Comparison of ENCODE assay signal across 1 cellular context in the genomic region with DNA sequence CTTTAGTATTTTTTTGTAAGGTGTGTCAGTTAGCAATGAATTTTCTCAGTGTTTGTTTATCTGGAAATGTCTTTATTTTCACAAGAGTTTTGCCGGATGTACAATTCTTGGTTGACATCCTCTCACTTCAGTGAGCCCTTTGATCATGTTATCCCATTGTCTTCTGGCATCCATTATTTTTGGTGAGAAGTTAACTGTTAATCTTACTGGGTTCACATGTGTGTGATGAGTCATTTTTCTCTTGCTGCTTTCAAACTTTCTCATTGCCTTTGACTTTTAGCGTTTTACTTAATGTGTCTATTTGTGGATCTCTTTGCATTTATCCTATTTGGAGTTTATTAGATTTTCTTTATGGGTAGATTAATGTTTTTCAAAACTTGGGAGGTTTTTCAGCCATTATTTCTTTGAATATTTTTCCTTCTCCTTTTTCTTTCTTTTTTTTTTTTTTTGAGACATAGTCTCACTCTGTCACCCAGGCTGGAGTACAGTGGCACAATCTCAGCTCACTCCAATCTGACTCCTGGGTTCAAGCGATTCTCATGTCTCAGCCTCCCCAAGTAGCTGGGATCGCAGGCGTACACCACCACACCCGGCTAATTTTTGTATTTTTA.
TF ChIP-seq lines count a peak whose summit lies in the region.

No MANE protein-coding gene starts in this region.

TF ChIP-seq in K562, 482 proteins besides CTCF, POLR2A, EP300 and RAD21 (continued from another document and continues in another):
- no peak for TF ChIP-seq CBX8 (IDR thresholded peaks at IDR 0.05; ENCODE audit: borderline replicate concordance, extremely low read depth, low read depth, low read length, poor library complexity, severe bottlenecking)
- no peak for TF ChIP-seq TFAM (CRISPR knock-in tag; conservative IDR thresholded peaks at IDR 0.05)
- no peak for TF ChIP-seq SREBF2 (CRISPR knock-in tag; IDR thresholded peaks at IDR 0.05)
- no peak for TF ChIP-seq ESRRA (IDR thresholded peaks at IDR 0.05; ENCODE audit: borderline replicate concordance, low read depth)
- TF ChIP-seq PCBP1 (IDR thresholded peaks at IDR 0.05; ENCODE audit: low read depth, low read length, poor library complexity, severe bottlenecking): no peak
- TF ChIP-seq HOXB6 (CRISPR knock-in tag; IDR thresholded peaks at IDR 0.05; ENCODE audit: borderline replicate concordance): no peak
- no peak for TF ChIP-seq SRF (CRISPR knock-in tag; IDR thresholded peaks at IDR 0.05)
- TF ChIP-seq, protein P1, sequence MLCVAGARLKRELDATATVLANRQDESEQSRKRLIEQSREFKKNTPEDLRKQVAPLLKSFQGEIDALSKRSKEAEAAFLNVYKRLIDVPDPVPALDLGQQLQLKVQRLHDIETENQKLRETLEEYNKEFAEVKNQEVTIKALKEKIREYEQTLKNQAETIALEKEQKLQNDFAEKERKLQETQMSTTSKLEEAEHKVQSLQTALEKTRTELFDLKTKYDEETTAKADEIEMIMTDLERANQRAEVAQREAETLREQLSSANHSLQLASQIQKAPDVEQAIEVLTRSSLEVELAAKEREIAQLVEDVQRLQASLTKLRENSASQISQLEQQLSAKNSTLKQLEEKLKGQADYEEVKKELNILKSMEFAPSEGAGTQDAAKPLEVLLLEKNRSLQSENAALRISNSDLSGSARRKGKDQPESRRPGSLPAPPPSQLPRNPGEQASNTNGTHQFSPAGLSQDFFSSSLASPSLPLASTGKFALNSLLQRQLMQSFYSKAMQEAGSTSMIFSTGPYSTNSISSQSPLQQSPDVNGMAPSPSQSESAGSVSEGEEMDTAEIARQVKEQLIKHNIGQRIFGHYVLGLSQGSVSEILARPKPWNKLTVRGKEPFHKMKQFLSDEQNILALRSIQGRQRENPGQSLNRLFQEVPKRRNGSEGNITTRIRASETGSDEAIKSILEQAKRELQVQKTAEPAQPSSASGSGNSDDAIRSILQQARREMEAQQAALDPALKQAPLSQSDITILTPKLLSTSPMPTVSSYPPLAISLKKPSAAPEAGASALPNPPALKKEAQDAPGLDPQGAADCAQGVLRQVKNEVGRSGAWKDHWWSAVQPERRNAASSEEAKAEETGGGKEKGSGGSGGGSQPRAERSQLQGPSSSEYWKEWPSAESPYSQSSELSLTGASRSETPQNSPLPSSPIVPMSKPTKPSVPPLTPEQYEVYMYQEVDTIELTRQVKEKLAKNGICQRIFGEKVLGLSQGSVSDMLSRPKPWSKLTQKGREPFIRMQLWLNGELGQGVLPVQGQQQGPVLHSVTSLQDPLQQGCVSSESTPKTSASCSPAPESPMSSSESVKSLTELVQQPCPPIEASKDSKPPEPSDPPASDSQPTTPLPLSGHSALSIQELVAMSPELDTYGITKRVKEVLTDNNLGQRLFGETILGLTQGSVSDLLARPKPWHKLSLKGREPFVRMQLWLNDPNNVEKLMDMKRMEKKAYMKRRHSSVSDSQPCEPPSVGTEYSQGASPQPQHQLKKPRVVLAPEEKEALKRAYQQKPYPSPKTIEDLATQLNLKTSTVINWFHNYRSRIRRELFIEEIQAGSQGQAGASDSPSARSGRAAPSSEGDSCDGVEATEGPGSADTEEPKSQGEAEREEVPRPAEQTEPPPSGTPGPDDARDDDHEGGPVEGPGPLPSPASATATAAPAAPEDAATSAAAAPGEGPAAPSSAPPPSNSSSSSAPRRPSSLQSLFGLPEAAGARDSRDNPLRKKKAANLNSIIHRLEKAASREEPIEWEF (CRISPR knock-in tag; IDR thresholded peaks at IDR 0.05): no peak
- no peak for TF ChIP-seq IFI16 (CRISPR knock-in tag; IDR thresholded peaks at IDR 0.05)
- peak; percentile 91; the same call in 1 of the 2 replicates for TF ChIP-seq TCF7 (IDR thresholded peaks at IDR 0.05; ENCODE audit: borderline replicate concordance)
- no peak for TF ChIP-seq ZNF561 (CRISPR knock-in tag; conservative IDR thresholded peaks at IDR 0.05)
- TF ChIP-seq ZNF253 (CRISPR knock-in tag; conservative IDR thresholded peaks at IDR 0.05): no peak
- no peak for TF ChIP-seq KLF13 (tag; IDR thresholded peaks at IDR 0.05; ENCODE audit: borderline replicate concordance, low read depth)
- TF ChIP-seq TCF3 (CRISPR knock-in tag; IDR thresholded peaks at IDR 0.05): no peak
- no peak for TF ChIP-seq SNRNP70 (optimal IDR thresholded peaks at IDR 0.05; ENCODE audit: low read depth, low read length)
- no peak for TF ChIP-seq DIDO1 (tag; IDR thresholded peaks at IDR 0.05; ENCODE audit: low read depth)
- TF ChIP-seq TBP (optimal IDR thresholded peaks at IDR 0.05; ENCODE audit: low read depth, low read length): no peak
- TF ChIP-seq ZNF311 (CRISPR knock-in tag; IDR thresholded peaks at IDR 0.05): no peak
- TF ChIP-seq FOXA1 (IDR thresholded peaks at IDR 0.05; ENCODE audit: borderline replicate concordance): no peak
- TF ChIP-seq ZSCAN29 (IDR thresholded peaks at IDR 0.05): no peak
- no peak for TF ChIP-seq BCL6 (CRISPR knock-in tag; IDR thresholded peaks at IDR 0.05)
- TF ChIP-seq, protein P2, sequence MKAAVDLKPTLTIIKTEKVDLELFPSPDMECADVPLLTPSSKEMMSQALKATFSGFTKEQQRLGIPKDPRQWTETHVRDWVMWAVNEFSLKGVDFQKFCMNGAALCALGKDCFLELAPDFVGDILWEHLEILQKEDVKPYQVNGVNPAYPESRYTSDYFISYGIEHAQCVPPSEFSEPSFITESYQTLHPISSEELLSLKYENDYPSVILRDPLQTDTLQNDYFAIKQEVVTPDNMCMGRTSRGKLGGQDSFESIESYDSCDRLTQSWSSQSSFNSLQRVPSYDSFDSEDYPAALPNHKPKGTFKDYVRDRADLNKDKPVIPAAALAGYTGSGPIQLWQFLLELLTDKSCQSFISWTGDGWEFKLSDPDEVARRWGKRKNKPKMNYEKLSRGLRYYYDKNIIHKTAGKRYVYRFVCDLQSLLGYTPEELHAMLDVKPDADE (conservative IDR thresholded peaks at IDR 0.05; ENCODE audit: control insufficient read depth, low read depth, low read length): no peak
- no peak for TF ChIP-seq ZNF695 (CRISPR knock-in tag; IDR thresholded peaks at IDR 0.05)
- no peak for TF ChIP-seq BRD9 (IDR thresholded peaks at IDR 0.05; ENCODE audit: low read depth, partially characterized antibody)
- TF ChIP-seq, protein P3, sequence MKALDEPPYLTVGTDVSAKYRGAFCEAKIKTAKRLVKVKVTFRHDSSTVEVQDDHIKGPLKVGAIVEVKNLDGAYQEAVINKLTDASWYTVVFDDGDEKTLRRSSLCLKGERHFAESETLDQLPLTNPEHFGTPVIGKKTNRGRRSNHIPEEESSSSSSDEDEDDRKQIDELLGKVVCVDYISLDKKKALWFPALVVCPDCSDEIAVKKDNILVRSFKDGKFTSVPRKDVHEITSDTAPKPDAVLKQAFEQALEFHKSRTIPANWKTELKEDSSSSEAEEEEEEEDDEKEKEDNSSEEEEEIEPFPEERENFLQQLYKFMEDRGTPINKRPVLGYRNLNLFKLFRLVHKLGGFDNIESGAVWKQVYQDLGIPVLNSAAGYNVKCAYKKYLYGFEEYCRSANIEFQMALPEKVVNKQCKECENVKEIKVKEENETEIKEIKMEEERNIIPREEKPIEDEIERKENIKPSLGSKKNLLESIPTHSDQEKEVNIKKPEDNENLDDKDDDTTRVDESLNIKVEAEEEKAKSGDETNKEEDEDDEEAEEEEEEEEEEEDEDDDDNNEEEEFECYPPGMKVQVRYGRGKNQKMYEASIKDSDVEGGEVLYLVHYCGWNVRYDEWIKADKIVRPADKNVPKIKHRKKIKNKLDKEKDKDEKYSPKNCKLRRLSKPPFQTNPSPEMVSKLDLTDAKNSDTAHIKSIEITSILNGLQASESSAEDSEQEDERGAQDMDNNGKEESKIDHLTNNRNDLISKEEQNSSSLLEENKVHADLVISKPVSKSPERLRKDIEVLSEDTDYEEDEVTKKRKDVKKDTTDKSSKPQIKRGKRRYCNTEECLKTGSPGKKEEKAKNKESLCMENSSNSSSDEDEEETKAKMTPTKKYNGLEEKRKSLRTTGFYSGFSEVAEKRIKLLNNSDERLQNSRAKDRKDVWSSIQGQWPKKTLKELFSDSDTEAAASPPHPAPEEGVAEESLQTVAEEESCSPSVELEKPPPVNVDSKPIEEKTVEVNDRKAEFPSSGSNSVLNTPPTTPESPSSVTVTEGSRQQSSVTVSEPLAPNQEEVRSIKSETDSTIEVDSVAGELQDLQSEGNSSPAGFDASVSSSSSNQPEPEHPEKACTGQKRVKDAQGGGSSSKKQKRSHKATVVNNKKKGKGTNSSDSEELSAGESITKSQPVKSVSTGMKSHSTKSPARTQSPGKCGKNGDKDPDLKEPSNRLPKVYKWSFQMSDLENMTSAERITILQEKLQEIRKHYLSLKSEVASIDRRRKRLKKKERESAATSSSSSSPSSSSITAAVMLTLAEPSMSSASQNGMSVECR (CRISPR knock-in tag; IDR thresholded peaks at IDR 0.05): no peak
- TF ChIP-seq, protein P4, sequence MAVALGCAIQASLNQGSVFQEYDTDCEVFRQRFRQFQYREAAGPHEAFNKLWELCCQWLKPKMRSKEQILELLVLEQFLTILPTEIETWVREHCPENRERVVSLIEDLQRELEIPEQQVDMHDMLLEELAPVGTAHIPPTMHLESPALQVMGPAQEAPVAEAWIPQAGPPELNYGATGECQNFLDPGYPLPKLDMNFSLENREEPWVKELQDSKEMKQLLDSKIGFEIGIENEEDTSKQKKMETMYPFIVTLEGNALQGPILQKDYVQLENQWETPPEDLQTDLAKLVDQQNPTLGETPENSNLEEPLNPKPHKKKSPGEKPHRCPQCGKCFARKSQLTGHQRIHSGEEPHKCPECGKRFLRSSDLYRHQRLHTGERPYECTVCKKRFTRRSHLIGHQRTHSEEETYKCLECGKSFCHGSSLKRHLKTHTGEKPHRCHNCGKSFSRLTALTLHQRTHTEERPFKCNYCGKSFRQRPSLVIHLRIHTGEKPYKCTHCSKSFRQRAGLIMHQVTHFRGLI (CRISPR knock-in tag; IDR thresholded peaks at IDR 0.05): no peak
- TF ChIP-seq CBFA2T3 (IDR thresholded peaks at IDR 0.05): peak; percentile 40
- TF ChIP-seq, protein P5, sequence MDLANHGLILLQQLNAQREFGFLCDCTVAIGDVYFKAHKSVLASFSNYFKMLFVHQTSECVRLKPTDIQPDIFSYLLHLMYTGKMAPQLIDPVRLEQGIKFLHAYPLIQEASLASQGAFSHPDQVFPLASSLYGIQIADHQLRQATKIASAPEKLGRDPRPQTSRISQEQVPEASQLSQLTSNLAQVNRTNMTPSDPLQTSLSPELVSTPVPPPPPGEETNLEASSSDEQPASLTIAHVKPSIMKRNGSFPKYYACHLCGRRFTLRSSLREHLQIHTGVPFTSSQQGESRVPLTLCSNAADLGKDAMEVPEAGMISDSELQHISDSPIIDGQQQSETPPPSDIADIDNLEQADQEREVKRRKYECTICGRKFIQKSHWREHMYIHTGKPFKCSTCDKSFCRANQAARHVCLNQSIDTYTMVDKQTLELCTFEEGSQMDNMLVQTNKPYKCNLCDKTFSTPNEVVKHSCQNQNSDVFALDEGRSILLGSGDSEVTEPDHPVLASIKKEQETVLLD (IDR thresholded peaks at IDR 0.05): no peak
- TF ChIP-seq ZSCAN32 (CRISPR knock-in tag; IDR thresholded peaks at IDR 0.05): no peak
- no peak for TF ChIP-seq LARP7 (IDR thresholded peaks at IDR 0.05)
- TF ChIP-seq ARID2 (IDR thresholded peaks at IDR 0.05): no peak
- TF ChIP-seq KLF16 (IDR thresholded peaks at IDR 0.05): no peak
- TF ChIP-seq, protein P6, sequence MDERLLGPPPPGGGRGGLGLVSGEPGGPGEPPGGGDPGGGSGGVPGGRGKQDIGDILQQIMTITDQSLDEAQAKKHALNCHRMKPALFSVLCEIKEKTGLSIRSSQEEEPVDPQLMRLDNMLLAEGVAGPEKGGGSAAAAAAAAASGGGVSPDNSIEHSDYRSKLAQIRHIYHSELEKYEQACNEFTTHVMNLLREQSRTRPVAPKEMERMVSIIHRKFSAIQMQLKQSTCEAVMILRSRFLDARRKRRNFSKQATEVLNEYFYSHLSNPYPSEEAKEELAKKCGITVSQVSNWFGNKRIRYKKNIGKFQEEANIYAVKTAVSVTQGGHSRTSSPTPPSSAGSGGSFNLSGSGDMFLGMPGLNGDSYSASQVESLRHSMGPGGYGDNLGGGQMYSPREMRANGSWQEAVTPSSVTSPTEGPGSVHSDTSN (CRISPR knock-in tag; IDR thresholded peaks at IDR 0.05; ENCODE audit: low read depth): no peak
- TF ChIP-seq, protein P6 (tag; conservative IDR thresholded peaks at IDR 0.05; ENCODE audit: low read depth): no peak
- no peak for TF ChIP-seq KAT7 (CRISPR knock-in tag; IDR thresholded peaks at IDR 0.05; ENCODE audit: borderline replicate concordance)
- no peak for TF ChIP-seq CREB1 (IDR thresholded peaks at IDR 0.05)
- TF ChIP-seq CREB1 (CRISPR knock-in tag; IDR thresholded peaks at IDR 0.05): no peak
- TF ChIP-seq, protein P7, sequence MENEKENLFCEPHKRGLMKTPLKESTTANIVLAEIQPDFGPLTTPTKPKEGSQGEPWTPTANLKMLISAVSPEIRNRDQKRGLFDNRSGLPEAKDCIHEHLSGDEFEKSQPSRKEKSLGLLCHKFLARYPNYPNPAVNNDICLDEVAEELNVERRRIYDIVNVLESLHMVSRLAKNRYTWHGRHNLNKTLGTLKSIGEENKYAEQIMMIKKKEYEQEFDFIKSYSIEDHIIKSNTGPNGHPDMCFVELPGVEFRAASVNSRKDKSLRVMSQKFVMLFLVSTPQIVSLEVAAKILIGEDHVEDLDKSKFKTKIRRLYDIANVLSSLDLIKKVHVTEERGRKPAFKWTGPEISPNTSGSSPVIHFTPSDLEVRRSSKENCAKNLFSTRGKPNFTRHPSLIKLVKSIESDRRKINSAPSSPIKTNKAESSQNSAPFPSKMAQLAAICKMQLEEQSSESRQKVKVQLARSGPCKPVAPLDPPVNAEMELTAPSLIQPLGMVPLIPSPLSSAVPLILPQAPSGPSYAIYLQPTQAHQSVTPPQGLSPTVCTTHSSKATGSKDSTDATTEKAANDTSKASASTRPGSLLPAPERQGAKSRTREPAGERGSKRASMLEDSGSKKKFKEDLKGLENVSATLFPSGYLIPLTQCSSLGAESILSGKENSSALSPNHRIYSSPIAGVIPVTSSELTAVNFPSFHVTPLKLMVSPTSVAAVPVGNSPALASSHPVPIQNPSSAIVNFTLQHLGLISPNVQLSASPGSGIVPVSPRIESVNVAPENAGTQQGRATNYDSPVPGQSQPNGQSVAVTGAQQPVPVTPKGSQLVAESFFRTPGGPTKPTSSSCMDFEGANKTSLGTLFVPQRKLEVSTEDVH (IDR thresholded peaks at IDR 0.05; ENCODE audit: low read depth, partially characterized antibody): peak; percentile 37
- no peak for TF ChIP-seq BRD4 (IDR thresholded peaks at IDR 0.05)
- TF ChIP-seq ZNF23 (CRISPR knock-in tag; IDR thresholded peaks at IDR 0.05): no peak
- TF ChIP-seq HNRNPK (IDR thresholded peaks at IDR 0.05; ENCODE audit: low read depth, low read length, poor library complexity, severe bottlenecking): no peak
- TF ChIP-seq MAFF (IDR thresholded peaks at IDR 0.05; ENCODE audit: low read length): peak; percentile 25; the same call in 1 of the 2 replicates
- TF ChIP-seq SAP30 (IDR thresholded peaks at IDR 0.05; ENCODE audit: borderline replicate concordance, insufficient read depth, low read depth, low read length, poor library complexity, severe bottlenecking): no peak
- no peak for TF ChIP-seq TAF7 (tag; IDR thresholded peaks at IDR 0.05)
- TF ChIP-seq KHSRP (IDR thresholded peaks at IDR 0.05): no peak
- TF ChIP-seq PHTF2 (CRISPR knock-in tag; IDR thresholded peaks at IDR 0.05): no peak
- TF ChIP-seq CCNT2 (IDR thresholded peaks at IDR 0.05; ENCODE audit: borderline replicate concordance, extremely low read depth, insufficient read length, low read depth, low read length): no peak
